Comparison of ENCODE assay signal across 1 cellular context in the genomic region with DNA sequence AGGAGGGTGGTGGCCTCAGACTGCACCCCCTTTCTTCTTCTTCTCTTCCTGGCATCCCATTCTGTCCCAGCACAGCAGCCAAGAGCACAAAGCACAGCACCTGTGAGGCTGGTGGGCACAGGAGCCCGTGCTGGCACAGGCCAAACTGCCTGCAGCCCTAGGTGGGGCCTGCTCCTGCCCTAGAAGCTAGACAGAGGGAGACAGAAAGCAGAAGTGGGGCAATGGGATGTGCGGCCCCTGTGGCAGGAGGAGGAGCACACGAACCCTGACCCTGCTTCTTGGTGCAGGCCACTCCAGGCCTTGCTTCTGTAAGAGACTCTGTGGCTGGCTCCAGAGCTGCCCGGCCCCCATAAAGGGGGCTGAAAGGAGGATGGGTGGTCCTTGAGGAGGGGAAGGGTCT.
TF ChIP-seq lines count a peak whose summit lies in the region.

No MANE protein-coding gene starts in this region.

TF ChIP-seq in HepG2, 621 proteins besides CTCF, POLR2A, EP300 and RAD21:
- TF ChIP-seq, protein P1, sequence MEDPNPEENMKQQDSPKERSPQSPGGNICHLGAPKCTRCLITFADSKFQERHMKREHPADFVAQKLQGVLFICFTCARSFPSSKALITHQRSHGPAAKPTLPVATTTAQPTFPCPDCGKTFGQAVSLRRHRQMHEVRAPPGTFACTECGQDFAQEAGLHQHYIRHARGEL (CRISPR knock-in tag; IDR thresholded peaks at IDR 0.05), result peak; percentile 74; the same call in 1 of the 2 replicates
- TF ChIP-seq ZNF101 (CRISPR knock-in tag; IDR thresholded peaks at IDR 0.05; ENCODE audit: borderline replicate concordance, low read depth) (peak; percentile 88; the same call in 1 of the 2 replicates), CEBPG (CRISPR knock-in tag; IDR thresholded peaks at IDR 0.05) (no peak), ZNF687 (CRISPR knock-in tag; IDR thresholded peaks at IDR 0.05) (peak; percentile 43), ZNF354B (CRISPR knock-in tag; IDR thresholded peaks at IDR 0.05) (no peak), NFE2 (CRISPR knock-in tag; IDR thresholded peaks at IDR 0.05) (no peak), ZNF891 (CRISPR knock-in tag; IDR thresholded peaks at IDR 0.05) (peak; percentile 22; the same call in 1 of the 2 replicates), ZFX (CRISPR knock-in tag; IDR thresholded peaks at IDR 0.05; ENCODE audit: low read depth) (peak; percentile 43; the same call in 1 of the 2 replicates), ZNF501 (CRISPR knock-in tag; IDR thresholded peaks at IDR 0.05) (0 out of 2 replicates have a peak, but pooled peaks have one; percentile 19)
